1 cellular context compared by ENCODE assay signal in the genomic region with DNA sequence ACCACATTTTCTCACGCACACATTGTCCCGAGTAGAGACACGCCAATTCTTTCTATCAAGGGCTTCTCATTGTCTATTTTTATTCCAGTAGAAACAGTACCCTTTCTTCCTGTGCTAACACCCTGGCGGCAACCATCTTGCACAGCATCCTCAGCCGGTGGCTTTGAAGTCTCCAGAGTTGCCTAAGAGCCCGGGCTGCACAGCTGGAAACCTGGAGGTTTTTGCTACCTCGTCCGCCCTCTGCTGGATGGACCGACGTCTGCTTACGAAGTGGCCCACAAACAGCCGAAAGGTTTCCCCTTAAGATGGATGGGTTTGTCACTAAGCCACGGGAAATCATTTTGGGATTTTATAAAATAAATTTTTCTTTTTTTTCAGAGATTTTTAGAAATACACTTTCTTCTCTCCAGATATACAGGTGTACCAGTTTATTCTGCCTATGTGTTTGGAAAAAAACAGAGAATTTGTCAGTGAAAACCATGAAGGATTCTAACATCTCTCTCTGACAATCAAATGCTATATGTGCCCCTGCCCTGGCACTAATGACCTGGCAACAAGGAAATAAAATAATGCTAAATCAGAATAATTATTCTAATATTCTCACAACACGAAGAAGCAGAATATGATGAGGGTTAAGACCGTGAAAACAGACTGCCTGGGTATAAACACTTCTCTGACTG.
A peak's percentile ranks its signal among the peaks of the same experiment; 100 is the strongest.
TF ChIP-seq lines count a peak whose summit lies in the region.

No MANE protein-coding gene starts in this region.

TF ChIP-seq in GM12878, 131 proteins besides CTCF, POLR2A, EP300 and RAD21 (continued from another document and continues in another):
- TF ChIP-seq, protein P1, sequence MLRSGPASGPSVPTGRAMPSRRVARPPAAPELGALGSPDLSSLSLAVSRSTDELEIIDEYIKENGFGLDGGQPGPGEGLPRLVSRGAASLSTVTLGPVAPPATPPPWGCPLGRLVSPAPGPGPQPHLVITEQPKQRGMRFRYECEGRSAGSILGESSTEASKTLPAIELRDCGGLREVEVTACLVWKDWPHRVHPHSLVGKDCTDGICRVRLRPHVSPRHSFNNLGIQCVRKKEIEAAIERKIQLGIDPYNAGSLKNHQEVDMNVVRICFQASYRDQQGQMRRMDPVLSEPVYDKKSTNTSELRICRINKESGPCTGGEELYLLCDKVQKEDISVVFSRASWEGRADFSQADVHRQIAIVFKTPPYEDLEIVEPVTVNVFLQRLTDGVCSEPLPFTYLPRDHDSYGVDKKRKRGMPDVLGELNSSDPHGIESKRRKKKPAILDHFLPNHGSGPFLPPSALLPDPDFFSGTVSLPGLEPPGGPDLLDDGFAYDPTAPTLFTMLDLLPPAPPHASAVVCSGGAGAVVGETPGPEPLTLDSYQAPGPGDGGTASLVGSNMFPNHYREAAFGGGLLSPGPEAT (IDR thresholded peaks at IDR 0.05; ENCODE audit: low read depth) = no peak
- TF ChIP-seq, protein P2, sequence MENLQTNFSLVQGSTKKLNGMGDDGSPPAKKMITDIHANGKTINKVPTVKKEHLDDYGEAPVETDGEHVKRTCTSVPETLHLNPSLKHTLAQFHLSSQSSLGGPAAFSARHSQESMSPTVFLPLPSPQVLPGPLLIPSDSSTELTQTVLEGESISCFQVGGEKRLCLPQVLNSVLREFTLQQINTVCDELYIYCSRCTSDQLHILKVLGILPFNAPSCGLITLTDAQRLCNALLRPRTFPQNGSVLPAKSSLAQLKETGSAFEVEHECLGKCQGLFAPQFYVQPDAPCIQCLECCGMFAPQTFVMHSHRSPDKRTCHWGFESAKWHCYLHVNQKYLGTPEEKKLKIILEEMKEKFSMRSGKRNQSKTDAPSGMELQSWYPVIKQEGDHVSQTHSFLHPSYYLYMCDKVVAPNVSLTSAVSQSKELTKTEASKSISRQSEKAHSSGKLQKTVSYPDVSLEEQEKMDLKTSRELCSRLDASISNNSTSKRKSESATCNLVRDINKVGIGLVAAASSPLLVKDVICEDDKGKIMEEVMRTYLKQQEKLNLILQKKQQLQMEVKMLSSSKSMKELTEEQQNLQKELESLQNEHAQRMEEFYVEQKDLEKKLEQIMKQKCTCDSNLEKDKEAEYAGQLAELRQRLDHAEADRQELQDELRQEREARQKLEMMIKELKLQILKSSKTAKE (IDR thresholded peaks at IDR 0.05; ENCODE audit: low read depth, poor library complexity, severe bottlenecking) = no peak
- TF ChIP-seq ESRRA (IDR thresholded peaks at IDR 0.05; ENCODE audit: low read length) = no peak
- TF ChIP-seq BACH1 (IDR thresholded peaks at IDR 0.05; ENCODE audit: borderline replicate concordance) = no peak
- TF ChIP-seq, protein P3, sequence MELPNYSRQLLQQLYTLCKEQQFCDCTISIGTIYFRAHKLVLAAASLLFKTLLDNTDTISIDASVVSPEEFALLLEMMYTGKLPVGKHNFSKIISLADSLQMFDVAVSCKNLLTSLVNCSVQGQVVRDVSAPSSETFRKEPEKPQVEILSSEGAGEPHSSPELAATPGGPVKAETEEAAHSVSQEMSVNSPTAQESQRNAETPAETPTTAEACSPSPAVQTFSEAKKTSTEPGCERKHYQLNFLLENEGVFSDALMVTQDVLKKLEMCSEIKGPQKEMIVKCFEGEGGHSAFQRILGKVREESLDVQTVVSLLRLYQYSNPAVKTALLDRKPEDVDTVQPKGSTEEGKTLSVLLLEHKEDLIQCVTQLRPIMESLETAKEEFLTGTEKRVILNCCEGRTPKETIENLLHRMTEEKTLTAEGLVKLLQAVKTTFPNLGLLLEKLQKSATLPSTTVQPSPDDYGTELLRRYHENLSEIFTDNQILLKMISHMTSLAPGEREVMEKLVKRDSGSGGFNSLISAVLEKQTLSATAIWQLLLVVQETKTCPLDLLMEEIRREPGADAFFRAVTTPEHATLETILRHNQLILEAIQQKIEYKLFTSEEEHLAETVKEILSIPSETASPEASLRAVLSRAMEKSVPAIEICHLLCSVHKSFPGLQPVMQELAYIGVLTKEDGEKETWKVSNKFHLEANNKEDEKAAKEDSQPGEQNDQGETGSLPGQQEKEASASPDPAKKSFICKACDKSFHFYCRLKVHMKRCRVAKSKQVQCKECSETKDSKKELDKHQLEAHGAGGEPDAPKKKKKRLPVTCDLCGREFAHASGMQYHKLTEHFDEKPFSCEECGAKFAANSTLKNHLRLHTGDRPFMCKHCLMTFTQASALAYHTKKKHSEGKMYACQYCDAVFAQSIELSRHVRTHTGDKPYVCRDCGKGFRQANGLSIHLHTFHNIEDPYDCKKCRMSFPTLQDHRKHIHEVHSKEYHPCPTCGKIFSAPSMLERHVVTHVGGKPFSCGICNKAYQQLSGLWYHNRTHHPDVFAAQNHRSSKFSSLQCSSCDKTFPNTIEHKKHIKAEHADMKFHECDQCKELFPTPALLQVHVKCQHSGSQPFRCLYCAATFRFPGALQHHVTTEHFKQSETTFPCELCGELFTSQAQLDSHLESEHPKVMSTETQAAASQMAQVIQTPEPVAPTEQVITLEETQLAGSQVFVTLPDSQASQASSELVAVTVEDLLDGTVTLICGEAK (IDR thresholded peaks at IDR 0.05; ENCODE audit: borderline replicate concordance) = no peak
- no peak for TF ChIP-seq CEBPB (IDR thresholded peaks at IDR 0.05; ENCODE audit: borderline replicate concordance in 1 of 2, low read depth in 2 of 2, low read length in 2 of 2)
- TF ChIP-seq, protein P4, sequence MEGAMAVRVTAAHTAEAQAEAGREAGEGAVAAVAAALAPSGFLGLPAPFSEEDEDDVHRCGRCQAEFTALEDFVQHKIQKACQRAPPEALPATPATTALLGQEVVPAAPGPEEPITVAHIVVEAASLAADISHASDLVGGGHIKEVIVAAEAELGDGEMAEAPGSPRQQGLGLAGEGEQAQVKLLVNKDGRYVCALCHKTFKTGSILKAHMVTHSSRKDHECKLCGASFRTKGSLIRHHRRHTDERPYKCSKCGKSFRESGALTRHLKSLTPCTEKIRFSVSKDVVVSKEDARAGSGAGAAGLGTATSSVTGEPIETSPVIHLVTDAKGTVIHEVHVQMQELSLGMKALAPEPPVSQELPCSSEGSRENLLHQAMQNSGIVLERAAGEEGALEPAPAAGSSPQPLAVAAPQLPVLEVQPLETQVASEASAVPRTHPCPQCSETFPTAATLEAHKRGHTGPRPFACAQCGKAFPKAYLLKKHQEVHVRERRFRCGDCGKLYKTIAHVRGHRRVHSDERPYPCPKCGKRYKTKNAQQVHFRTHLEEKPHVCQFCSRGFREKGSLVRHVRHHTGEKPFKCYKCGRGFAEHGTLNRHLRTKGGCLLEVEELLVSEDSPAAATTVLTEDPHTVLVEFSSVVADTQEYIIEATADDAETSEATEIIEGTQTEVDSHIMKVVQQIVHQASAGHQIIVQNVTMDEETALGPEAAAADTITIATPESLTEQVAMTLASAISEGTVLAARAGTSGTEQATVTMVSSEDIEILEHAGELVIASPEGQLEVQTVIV (IDR thresholded peaks at IDR 0.05; ENCODE audit: borderline replicate concordance, partially characterized antibody) = no peak
- no peak for TF ChIP-seq KLF5 (IDR thresholded peaks at IDR 0.05; ENCODE audit: partially characterized antibody)
- TF ChIP-seq CREM (IDR thresholded peaks at IDR 0.05; ENCODE audit: low read depth) = peak; percentile 44; the same call in 1 of the 2 replicates
- TF ChIP-seq RUNX3 (IDR thresholded peaks at IDR 0.05; ENCODE audit: low read length) = no peak
- no peak for TF ChIP-seq MTA2 (IDR thresholded peaks at IDR 0.05; ENCODE audit: low read depth)
- no peak for TF ChIP-seq MTA3 (IDR thresholded peaks at IDR 0.05; ENCODE audit: borderline replicate concordance, low read length)
- no peak for TF ChIP-seq ZSCAN29 (IDR thresholded peaks at IDR 0.05)
- TF ChIP-seq, protein P5, sequence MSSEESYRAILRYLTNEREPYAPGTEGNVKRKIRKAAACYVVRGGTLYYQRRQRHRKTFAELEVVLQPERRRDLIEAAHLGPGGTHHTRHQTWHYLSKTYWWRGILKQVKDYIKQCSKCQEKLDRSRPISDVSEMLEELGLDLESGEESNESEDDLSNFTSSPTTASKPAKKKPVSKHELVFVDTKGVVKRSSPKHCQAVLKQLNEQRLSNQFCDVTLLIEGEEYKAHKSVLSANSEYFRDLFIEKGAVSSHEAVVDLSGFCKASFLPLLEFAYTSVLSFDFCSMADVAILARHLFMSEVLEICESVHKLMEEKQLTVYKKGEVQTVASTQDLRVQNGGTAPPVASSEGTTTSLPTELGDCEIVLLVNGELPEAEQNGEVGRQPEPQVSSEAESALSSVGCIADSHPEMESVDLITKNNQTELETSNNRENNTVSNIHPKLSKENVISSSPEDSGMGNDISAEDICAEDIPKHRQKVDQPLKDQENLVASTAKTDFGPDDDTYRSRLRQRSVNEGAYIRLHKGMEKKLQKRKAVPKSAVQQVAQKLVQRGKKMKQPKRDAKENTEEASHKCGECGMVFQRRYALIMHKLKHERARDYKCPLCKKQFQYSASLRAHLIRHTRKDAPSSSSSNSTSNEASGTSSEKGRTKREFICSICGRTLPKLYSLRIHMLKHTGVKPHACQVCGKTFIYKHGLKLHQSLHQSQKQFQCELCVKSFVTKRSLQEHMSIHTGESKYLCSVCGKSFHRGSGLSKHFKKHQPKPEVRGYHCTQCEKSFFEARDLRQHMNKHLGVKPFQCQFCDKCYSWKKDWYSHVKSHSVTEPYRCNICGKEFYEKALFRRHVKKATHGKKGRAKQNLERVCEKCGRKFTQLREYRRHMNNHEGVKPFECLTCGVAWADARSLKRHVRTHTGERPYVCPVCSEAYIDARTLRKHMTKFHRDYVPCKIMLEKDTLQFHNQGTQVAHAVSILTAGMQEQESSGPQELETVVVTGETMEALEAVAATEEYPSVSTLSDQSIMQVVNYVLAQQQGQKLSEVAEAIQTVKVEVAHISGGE (CRISPR knock-in tag; IDR thresholded peaks at IDR 0.05) = no peak
- TF ChIP-seq RAD51 (IDR thresholded peaks at IDR 0.05) = no peak
- TF ChIP-seq ZNF24 (IDR thresholded peaks at IDR 0.05) = no peak
- TF ChIP-seq, protein P6, sequence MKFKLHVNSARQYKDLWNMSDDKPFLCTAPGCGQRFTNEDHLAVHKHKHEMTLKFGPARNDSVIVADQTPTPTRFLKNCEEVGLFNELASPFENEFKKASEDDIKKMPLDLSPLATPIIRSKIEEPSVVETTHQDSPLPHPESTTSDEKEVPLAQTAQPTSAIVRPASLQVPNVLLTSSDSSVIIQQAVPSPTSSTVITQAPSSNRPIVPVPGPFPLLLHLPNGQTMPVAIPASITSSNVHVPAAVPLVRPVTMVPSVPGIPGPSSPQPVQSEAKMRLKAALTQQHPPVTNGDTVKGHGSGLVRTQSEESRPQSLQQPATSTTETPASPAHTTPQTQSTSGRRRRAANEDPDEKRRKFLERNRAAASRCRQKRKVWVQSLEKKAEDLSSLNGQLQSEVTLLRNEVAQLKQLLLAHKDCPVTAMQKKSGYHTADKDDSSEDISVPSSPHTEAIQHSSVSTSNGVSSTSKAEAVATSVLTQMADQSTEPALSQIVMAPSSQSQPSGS (IDR thresholded peaks at IDR 0.05; ENCODE audit: low read length) = no peak
- TF ChIP-seq, protein P7, sequence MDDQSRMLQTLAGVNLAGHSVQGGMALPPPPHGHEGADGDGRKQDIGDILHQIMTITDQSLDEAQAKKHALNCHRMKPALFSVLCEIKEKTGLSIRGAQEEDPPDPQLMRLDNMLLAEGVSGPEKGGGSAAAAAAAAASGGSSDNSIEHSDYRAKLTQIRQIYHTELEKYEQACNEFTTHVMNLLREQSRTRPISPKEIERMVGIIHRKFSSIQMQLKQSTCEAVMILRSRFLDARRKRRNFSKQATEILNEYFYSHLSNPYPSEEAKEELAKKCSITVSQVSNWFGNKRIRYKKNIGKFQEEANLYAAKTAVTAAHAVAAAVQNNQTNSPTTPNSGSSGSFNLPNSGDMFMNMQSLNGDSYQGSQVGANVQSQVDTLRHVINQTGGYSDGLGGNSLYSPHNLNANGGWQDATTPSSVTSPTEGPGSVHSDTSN (IDR thresholded peaks at IDR 0.05; ENCODE audit: insufficient replicate concordance, low read depth, low read length) = no peak
- peak; percentile 52; the same call in 1 of the 2 replicates for TF ChIP-seq TCF7 (IDR thresholded peaks at IDR 0.05; ENCODE audit: borderline replicate concordance)
- TF ChIP-seq MYC (IDR thresholded peaks at IDR 0.05; ENCODE audit: insufficient read depth, insufficient read length, insufficient replicate concordance, low read length, severe bottlenecking) = no peak
- peak; percentile 64; the same call in 1 of the 2 replicates for TF ChIP-seq YY1 (IDR thresholded peaks at IDR 0.05; ENCODE audit: low read depth, low read length)
- no peak for TF ChIP-seq ZNF274 (IDR thresholded peaks at IDR 0.05; ENCODE audit: insufficient read depth, insufficient read length)
- no peak for TF ChIP-seq STAT1 (conservative IDR thresholded peaks at IDR 0.05)
- no peak for TF ChIP-seq NR2F1 (conservative IDR thresholded peaks at IDR 0.05)
- 0 out of 2 replicates have a peak, but pooled peaks have one; percentile 34 for TF ChIP-seq TCF12 (IDR thresholded peaks at IDR 0.05; ENCODE audit: low read depth, low read length)
- no peak for TF ChIP-seq GATAD2B (conservative IDR thresholded peaks at IDR 0.05; ENCODE audit: low read depth)
- no peak for TF ChIP-seq ZNF384 (IDR thresholded peaks at IDR 0.05; ENCODE audit: borderline replicate concordance, low read depth, low read length)
- no peak for TF ChIP-seq HDAC2 (IDR thresholded peaks at IDR 0.05)
- TF ChIP-seq, protein P8, sequence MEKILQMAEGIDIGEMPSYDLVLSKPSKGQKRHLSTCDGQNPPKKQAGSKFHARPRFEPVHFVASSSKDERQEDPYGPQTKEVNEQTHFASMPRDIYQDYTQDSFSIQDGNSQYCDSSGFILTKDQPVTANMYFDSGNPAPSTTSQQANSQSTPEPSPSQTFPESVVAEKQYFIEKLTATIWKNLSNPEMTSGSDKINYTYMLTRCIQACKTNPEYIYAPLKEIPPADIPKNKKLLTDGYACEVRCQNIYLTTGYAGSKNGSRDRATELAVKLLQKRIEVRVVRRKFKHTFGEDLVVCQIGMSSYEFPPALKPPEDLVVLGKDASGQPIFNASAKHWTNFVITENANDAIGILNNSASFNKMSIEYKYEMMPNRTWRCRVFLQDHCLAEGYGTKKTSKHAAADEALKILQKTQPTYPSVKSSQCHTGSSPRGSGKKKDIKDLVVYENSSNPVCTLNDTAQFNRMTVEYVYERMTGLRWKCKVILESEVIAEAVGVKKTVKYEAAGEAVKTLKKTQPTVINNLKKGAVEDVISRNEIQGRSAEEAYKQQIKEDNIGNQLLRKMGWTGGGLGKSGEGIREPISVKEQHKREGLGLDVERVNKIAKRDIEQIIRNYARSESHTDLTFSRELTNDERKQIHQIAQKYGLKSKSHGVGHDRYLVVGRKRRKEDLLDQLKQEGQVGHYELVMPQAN (conservative IDR thresholded peaks at IDR 0.05) = no peak
- TF ChIP-seq ZNF622 (IDR thresholded peaks at IDR 0.05) = no peak
- TF ChIP-seq CHD2 (IDR thresholded peaks at IDR 0.05; ENCODE audit: borderline replicate concordance, low read depth, low read length) = no peak
- TF ChIP-seq, protein P9, sequence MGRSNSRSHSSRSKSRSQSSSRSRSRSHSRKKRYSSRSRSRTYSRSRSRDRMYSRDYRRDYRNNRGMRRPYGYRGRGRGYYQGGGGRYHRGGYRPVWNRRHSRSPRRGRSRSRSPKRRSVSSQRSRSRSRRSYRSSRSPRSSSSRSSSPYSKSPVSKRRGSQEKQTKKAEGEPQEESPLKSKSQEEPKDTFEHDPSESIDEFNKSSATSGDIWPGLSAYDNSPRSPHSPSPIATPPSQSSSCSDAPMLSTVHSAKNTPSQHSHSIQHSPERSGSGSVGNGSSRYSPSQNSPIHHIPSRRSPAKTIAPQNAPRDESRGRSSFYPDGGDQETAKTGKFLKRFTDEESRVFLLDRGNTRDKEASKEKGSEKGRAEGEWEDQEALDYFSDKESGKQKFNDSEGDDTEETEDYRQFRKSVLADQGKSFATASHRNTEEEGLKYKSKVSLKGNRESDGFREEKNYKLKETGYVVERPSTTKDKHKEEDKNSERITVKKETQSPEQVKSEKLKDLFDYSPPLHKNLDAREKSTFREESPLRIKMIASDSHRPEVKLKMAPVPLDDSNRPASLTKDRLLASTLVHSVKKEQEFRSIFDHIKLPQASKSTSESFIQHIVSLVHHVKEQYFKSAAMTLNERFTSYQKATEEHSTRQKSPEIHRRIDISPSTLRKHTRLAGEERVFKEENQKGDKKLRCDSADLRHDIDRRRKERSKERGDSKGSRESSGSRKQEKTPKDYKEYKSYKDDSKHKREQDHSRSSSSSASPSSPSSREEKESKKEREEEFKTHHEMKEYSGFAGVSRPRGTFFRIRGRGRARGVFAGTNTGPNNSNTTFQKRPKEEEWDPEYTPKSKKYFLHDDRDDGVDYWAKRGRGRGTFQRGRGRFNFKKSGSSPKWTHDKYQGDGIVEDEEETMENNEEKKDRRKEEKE (IDR thresholded peaks at IDR 0.05) = no peak
